In the genomic region with DNA sequence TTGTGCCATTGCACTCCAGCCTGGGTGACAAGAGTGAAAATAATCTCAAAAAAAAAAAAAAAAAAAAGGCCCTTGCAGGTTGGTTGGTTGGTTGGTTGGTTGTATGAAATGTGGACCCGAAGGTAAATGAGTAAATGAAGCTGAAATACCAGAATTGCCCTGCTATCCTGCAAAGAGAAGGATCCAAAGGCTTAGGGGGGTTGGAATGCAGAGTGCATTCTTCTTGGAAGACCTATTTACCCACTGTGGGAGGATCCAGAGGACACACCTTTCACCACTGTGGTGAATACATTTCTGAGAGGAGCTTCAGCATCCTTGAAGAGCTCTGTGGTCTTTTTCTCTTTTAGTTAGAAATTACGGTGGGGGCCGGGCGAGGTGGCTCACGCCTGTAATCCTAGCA, we compare ENCODE assay signal across 18 cellular contexts. TPM values are rescaled to one million over a fixed set of nuclear protein-coding genes. Genes with fewer than 3 reads are reported as not detected.
DNase-seq lines count a peak whose midpoint lies in the region; ATAC-seq, FAIRE-seq and TF ChIP-seq lines count a peak whose summit lies in the region.
"Had no signal": no experiment of that assay in that cellular context is flagged by ENCODE, and none has a peak within 500 bp of the region (broad histone marks: within the 10 kb centered on the region; RNA-seq: fewer than 3 reads in every experiment).

No MANE protein-coding gene starts in this region.

- H3K9me3 Mint-ChIP-seq in GM23338: no peaks in the 10 kb centered on the region
- H3K9me3 Mint-ChIP-seq: CD4-positive, alpha-beta memory T cell had no signal

- H3K9me2 ChIP-seq in GM23338 (ENCODE audit: insufficient read depth): no peaks in the 10 kb centered on the region

- H3K36me3 Mint-ChIP-seq in GM23338 (ENCODE audit: low read depth): no peaks in the 10 kb centered on the region
- H3K36me3 Mint-ChIP-seq: CD4-positive, alpha-beta memory T cell had no signal

- no peak for TF ChIP-seq CTCF in GM23338 (conservative IDR thresholded peaks at IDR 0.05; ENCODE audit: low read depth in 2 of 2)

- H3K27me3 Mint-ChIP-seq in GM23338 (ENCODE audit: insufficient read depth, low read depth, poor library complexity): peaks cover 4% of the 10 kb centered on the region
- H3K27me3 Mint-ChIP-seq: CD4-positive, alpha-beta memory T cell had no signal

- peak; percentile 39 for DNase-seq in GM23338 (ENCODE audit: low spot score)
- DNase-seq in RCC 7860 (ENCODE audit: low spot score): peak; percentile 14
- peak; percentile 52 for DNase-seq in kidney tubule cell (ENCODE audit: low spot score)
- DNase-seq in DMS 273 treated with DMSO at 0.1 percent for 48 hours (lab: John Stamatoyannopoulos, UW): no peak
- DNase-seq: 8988T; C1 segment of cervical spinal cord; Calu3; CD4-positive, alpha-beta memory T cell; COR-L47; DMS153; DND-41; H7 had no signal

- no peaks in the 10 kb centered on the region for H3F3A ChIP-seq in GM23338 (replicated peaks; ENCODE audit: low read depth)

- peak; percentile 40; the same call in 2 of the 3 replicates for ATAC-seq in GM23338
- no peak for ATAC-seq in HG02970 (IDR thresholded peaks at IDR 0.05; ENCODE audit: low FRiP score, unreplicated experiment)
- ATAC-seq in HG03196 (IDR thresholded peaks at IDR 0.05; ENCODE audit: unreplicated experiment): no peak
- ATAC-seq: A549 had no signal

- no peak overlapping the region for H3K4me3 Mint-ChIP-seq in GM23338
- H3K4me3 Mint-ChIP-seq: CD4-positive, alpha-beta memory T cell had no signal

- no peaks in the 10 kb centered on the region for H3K79me2 ChIP-seq in GM23338 (replicated peaks; ENCODE audit: insufficient read depth)

- H3K27ac Mint-ChIP-seq in GM23338: no peak overlapping the region
- H3K27ac Mint-ChIP-seq: CD4-positive, alpha-beta memory T cell had no signal

- no peak overlapping the region for H3K27ac ChIP-seq in GM23338 (ENCODE audit: low read depth)
- H3K27ac ChIP-seq: A549 had no signal

- H3K4me1 Mint-ChIP-seq in GM23338: no peaks in the 10 kb centered on the region
- H3K4me1 Mint-ChIP-seq: CD4-positive, alpha-beta memory T cell had no signal

- H3K4me2 ChIP-seq in GM23338: no peak overlapping the region
- H3K4me2 ChIP-seq: A549 had no signal

- H3K36me3 ChIP-seq in GM23338 (ENCODE audit: insufficient read depth): no peaks in the 10 kb centered on the region

- no peak for FAIRE-seq in RCC 7860 (lab: Jason Lieb, UNC)
- FAIRE-seq: A549, G401.6, GM12892, H1 had no signal

- no peaks in the 10 kb centered on the region for H3K27me3 ChIP-seq in GM23338 (ENCODE audit: insufficient read depth)

- no peak overlapping the region for H2AFZ ChIP-seq in GM23338

- H3K4me3 ChIP-seq in GM23338: no peak overlapping the region
- H3K4me3 ChIP-seq: A549 had no signal

- no peaks in the 10 kb centered on the region for H4K20me1 ChIP-seq in GM23338 (replicated peaks; ENCODE audit: insufficient read depth)

- H3K4me1 ChIP-seq in GM23338 (ENCODE audit: insufficient read depth): no peaks in the 10 kb centered on the region
- H3K4me1 ChIP-seq: A549 had no signal

TF ChIP-seq in GM23338, 12 proteins besides CTCF, POLR2A, EP300 and RAD21:
- TF ChIP-seq ZNF114 (CRISPR knock-in tag; IDR thresholded peaks at IDR 0.05) (no peak), CREB1 (CRISPR knock-in tag; IDR thresholded peaks at IDR 0.05; ENCODE audit: low read depth) (no peak), ZNF462 (CRISPR knock-in tag; IDR thresholded peaks at IDR 0.05) (no peak), STAT1 (IDR thresholded peaks at IDR 0.05; ENCODE audit: unreplicated experiment) (no peak), POLR2AphosphoS5 (IDR thresholded peaks at IDR 0.05; ENCODE audit: low read depth) (no peak), ZNF331 (CRISPR knock-in tag; IDR thresholded peaks at IDR 0.05; ENCODE audit: low read depth) (no peak)
- TF ChIP-seq, protein P1, sequence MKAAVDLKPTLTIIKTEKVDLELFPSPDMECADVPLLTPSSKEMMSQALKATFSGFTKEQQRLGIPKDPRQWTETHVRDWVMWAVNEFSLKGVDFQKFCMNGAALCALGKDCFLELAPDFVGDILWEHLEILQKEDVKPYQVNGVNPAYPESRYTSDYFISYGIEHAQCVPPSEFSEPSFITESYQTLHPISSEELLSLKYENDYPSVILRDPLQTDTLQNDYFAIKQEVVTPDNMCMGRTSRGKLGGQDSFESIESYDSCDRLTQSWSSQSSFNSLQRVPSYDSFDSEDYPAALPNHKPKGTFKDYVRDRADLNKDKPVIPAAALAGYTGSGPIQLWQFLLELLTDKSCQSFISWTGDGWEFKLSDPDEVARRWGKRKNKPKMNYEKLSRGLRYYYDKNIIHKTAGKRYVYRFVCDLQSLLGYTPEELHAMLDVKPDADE (IDR thresholded peaks at IDR 0.05): no peak

RNA-seq across cellular contexts. Expression of gene EIF4G3, which starts 28.7 kb away (rescaled TPM):
- 63.4 and 68.1 TPM in 2 replicates for total RNA-seq in GM23338 (2014; rRNA removed; shearing (Covaris generic))
- 36.5 and 37.9 TPM in 2 replicates for polyA plus RNA-seq in GM23338 (2016; fragmentation: Nextera tagmentation; extraction: Ambion mirVana)
